In the genomic region with DNA sequence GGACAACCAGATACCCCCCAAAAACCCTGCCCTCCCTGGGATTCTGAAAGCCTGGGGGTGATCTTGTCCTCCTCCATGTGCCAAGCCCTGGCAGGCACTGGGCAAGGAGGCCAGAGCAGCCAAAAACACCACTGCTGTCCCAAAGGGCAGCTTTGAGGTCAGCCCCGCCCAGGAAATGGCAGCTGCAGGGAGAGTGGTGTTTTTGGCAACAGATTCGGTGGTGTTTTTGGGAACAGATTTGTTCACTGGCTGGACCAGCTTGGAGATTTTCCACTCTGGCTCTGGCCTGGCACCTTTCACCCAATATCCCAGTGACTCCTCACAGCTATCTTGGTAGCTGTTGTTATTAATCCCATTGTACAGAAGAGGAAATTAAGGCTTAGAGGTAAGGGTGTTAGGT, we compare ENCODE assay signal across 1 cellular context.
TF ChIP-seq lines count a peak whose summit lies in the region.

No MANE protein-coding gene starts in this region.

TF ChIP-seq in GM23338, 12 proteins besides CTCF, POLR2A, EP300 and RAD21:
- TF ChIP-seq ETS1 (IDR thresholded peaks at IDR 0.05) = no peak
- no peak for TF ChIP-seq EZH2phosphoT487 (IDR thresholded peaks at IDR 0.05; ENCODE audit: unreplicated experiment)
- TF ChIP-seq CREB1 (CRISPR knock-in tag; IDR thresholded peaks at IDR 0.05; ENCODE audit: low read depth) = no peak
- TF ChIP-seq EZH2 (IDR thresholded peaks at IDR 0.05; ENCODE audit: low read depth, unreplicated experiment) = no peak
- TF ChIP-seq NANOG (IDR thresholded peaks at IDR 0.05; ENCODE audit: borderline replicate concordance) = no peak
- no peak for TF ChIP-seq STAT1 (IDR thresholded peaks at IDR 0.05; ENCODE audit: unreplicated experiment)
- TF ChIP-seq REST (IDR thresholded peaks at IDR 0.05; ENCODE audit: unreplicated experiment) = no peak
- no peak for TF ChIP-seq ZNF331 (CRISPR knock-in tag; IDR thresholded peaks at IDR 0.05; ENCODE audit: low read depth)
- TF ChIP-seq POLR2AphosphoS5 (IDR thresholded peaks at IDR 0.05; ENCODE audit: low read depth) = no peak
